ENCODE assay signal across 10 cellular contexts in the genomic region with DNA sequence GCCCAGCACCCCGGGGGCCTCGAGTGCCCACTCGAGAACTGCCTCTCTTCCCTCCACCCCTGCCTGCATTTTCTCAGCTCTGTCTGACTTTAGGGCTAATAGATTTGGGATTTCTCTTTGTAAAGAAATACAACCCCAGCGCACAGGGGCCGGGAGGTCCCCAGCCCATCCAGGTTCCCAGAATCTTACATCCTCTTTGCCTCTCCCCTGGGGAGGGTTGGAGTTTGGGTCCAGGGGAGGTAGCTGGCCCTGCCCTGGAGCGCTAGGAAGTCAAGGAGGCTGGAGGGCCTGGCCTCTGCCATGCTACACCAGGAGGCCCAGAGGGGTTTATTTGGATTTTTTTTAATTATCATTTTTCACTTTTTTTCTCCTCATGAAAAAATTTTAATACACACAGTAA.
A peak's percentile ranks its signal among the peaks of the same experiment; 100 is the strongest.
DNase-seq lines count a peak whose midpoint lies in the region; ATAC-seq and TF ChIP-seq lines count a peak whose summit lies in the region.
"Had no signal": no experiment of that assay in that cellular context is flagged by ENCODE, and none has a peak within 500 bp of the region (broad histone marks: within the 10 kb centered on the region; RNA-seq: fewer than 3 reads in every experiment).

No MANE protein-coding gene starts in this region.

- H3K79me2 ChIP-seq in DND-41 (ENCODE audit: insufficient read depth, low read length) (no peaks in the 10 kb centered on the region), MM.1S (ENCODE audit: low read length) (no peaks in the 10 kb centered on the region)

- H4K20me1 ChIP-seq in DND-41 (ENCODE audit: insufficient read depth, low read length): peaks cover 6% of the 10 kb centered on the region; the same call in 1 of the 2 replicates
- H4K20me1 ChIP-seq in MM.1S (ENCODE audit: insufficient read depth, low read length): no peaks in the 10 kb centered on the region

- 80 to 89% methylated on average over 5 to 6 of the region's 6 CpGs for WGBS in ectodermal cell, 2 experiments
- WGBS in psoas muscle, 3 donors: 76 to 83% (median 79%) methylated on average over 6 of the region's 6 CpGs

- TF ChIP-seq CTCF in DND-41 (IDR thresholded peaks at IDR 0.05; ENCODE audit: borderline replicate concordance, extremely low read depth, low read length, poor library complexity, severe bottlenecking): no peak
- no peak for TF ChIP-seq CTCF in MM.1S (IDR thresholded peaks at IDR 0.05; ENCODE audit: low read length)
- TF ChIP-seq CTCF in psoas muscle (IDR thresholded peaks at IDR 0.05): no peak
- no peak for TF ChIP-seq CTCF in GM13977 (IDR thresholded peaks at IDR 0.05; ENCODE audit: extremely low read depth, insufficient read depth, missing control alignments)

- H3K9me3 ChIP-seq in DND-41 (ENCODE audit: insufficient read depth, low read length, severe bottlenecking) (no peaks in the 10 kb centered on the region), MM.1S (replicated peaks; ENCODE audit: insufficient read depth, low read length) (no peaks in the 10 kb centered on the region), ectodermal cell (ENCODE audit: control insufficient read depth, low read length) (no peaks in the 10 kb centered on the region), psoas muscle (no peaks in the 10 kb centered on the region)
- H3K9me3 ChIP-seq: lower lobe of right lung, neutrophil, SJSA1 had no signal

- ATAC-seq in DND-41 (ENCODE audit: insufficient read depth, low read depth): 0 out of 3 replicates have a peak, but pooled peaks have one; percentile 11
- ATAC-seq in psoas muscle: no peak
- no peak for ATAC-seq in GM21723 (IDR thresholded peaks at IDR 0.05; ENCODE audit: unreplicated experiment)

- DNase-seq in DND-41 (no peak), MM.1S (no peak), psoas muscle (no peak), amniotic stem cell (lab: John Stamatoyannopoulos, UW) (no peak), GM13977 (ENCODE audit: low spot score) (no peak)

- H3K4me3 ChIP-seq in DND-41 (ENCODE audit: low read depth in 1 of 2, low read length in 2 of 2) (no peak overlapping the region), MM.1S (ENCODE audit: low read length) (no peak overlapping the region), ectodermal cell (ENCODE audit: insufficient read depth, low read depth, low read length) (no peak overlapping the region), psoas muscle (peak overlapping the region; percentile 51)
- H3K4me3 ChIP-seq: lower lobe of right lung, SJSA1 had no signal

- no peak overlapping the region for H3K27ac ChIP-seq in DND-41 (ENCODE audit: low read length)
- H3K27ac ChIP-seq in MM.1S (ENCODE audit: low read length): no peak overlapping the region
- peak overlapping the region; percentile 0 for H3K27ac ChIP-seq in ectodermal cell (ENCODE audit: insufficient read depth, low read depth, low read length, poor library complexity, severe bottlenecking)
- no peak overlapping the region for H3K27ac ChIP-seq in psoas muscle
- H3K27ac ChIP-seq: lower lobe of right lung, neutrophil, SJSA1 had no signal

- H3K4me1 ChIP-seq in DND-41 (ENCODE audit: insufficient read depth, low read length) (no peaks in the 10 kb centered on the region), MM.1S (ENCODE audit: low read length) (no peaks in the 10 kb centered on the region), ectodermal cell (ENCODE audit: control insufficient read depth, insufficient read depth, low read length) (peaks cover 44% of the 10 kb centered on the region), psoas muscle (peaks cover 6% of the 10 kb centered on the region)

- no peak overlapping the region for H3K4me2 ChIP-seq in DND-41 (ENCODE audit: insufficient read depth, low read length)
- peak overlapping the region; percentile 30; the same call in 1 of the 2 replicates for H3K4me2 ChIP-seq in MM.1S (ENCODE audit: low read depth, low read length)

- in situ Hi-C loops in GM13977 (cut with MboI; ENCODE audit: low pct_unique_long_range_greater_than_20kb, low sequenced_read_pairs, unreplicated experiment): loop anchor here (25.0 kb wide), 1 partner anchor 233 kb away; no protein-coding TSS in a partner anchor

- no peaks in the 10 kb centered on the region for H3F3A ChIP-seq in MM.1S (ENCODE audit: insufficient read depth, low read length)

- no peak overlapping the region for H2AFZ ChIP-seq in DND-41 (ENCODE audit: low read depth, low read length)
- H2AFZ ChIP-seq in MM.1S (ENCODE audit: low read length): peak overlapping the region; percentile 43; the same call in 1 of the 2 replicates

- H3K27me3 ChIP-seq in DND-41 (ENCODE audit: insufficient read depth, low read length, poor library complexity) (no peaks in the 10 kb centered on the region), MM.1S (replicated peaks; ENCODE audit: insufficient read depth, low read length) (no peaks in the 10 kb centered on the region), ectodermal cell (ENCODE audit: control insufficient read depth, insufficient read depth, low read length, poor library complexity, severe bottlenecking) (no peaks in the 10 kb centered on the region), psoas muscle (ENCODE audit: insufficient read depth in 3 of 3, low read length in 2 of 3) (no peaks in the 10 kb centered on the region)
- H3K27me3 ChIP-seq: SJSA1 had no signal

- no peak overlapping the region for H3K9ac ChIP-seq in DND-41 (ENCODE audit: low read depth, low read length)
- no peak overlapping the region for H3K9ac ChIP-seq in MM.1S (ENCODE audit: low read length)

- H3K9me2 ChIP-seq in MM.1S (replicated peaks; ENCODE audit: insufficient read depth, low read length): no peaks in the 10 kb centered on the region

- intact Hi-C loops in psoas muscle (cut with DNase I): loop anchor here in 1 of 2 donors (5.0 kb wide), 1 partner anchor 238 kb away; no protein-coding TSS in a partner anchor

- H3K36me3 ChIP-seq in DND-41 (ENCODE audit: insufficient read depth, low read length) (no peaks in the 10 kb centered on the region), MM.1S (replicated peaks; ENCODE audit: insufficient read depth, low read length) (no peaks in the 10 kb centered on the region), ectodermal cell (ENCODE audit: control insufficient read depth, insufficient read depth, low read length) (no peaks in the 10 kb centered on the region), psoas muscle (ENCODE audit: insufficient read depth in 1 of 2, low read depth in 1 of 2) (no peaks in the 10 kb centered on the region)
- H3K36me3 ChIP-seq: lower lobe of right lung, neutrophil, SJSA1 had no signal
